ENCODE assay signal across 16 cellular contexts in genomic region chr10:47036771-47037170, GRCh38.
DNase-seq lines count a peak whose midpoint lies in the region; ATAC-seq and TF ChIP-seq lines count a peak whose summit lies in the region.
"Had no signal": no experiment of that assay in that cellular context is flagged by ENCODE, and none has a peak within 500 bp of the region (broad histone marks: within the 10 kb centered on the region; RNA-seq: fewer than 3 reads in every experiment).

No MANE protein-coding gene starts in this region.

- TF ChIP-seq POLR2A in spleen (IDR thresholded peaks at IDR 0.05) (no peak), thyroid gland (IDR thresholded peaks at IDR 0.05) (no peak)

- no peaks in the 10 kb centered on the region for H3K36me3 ChIP-seq in left ventricle myocardium inferior
- H3K36me3 ChIP-seq in spleen, result no peaks in the 10 kb centered on the region
- H3K36me3 ChIP-seq in thyroid gland, result no peaks in the 10 kb centered on the region

- ATAC-seq in activated CD4-positive, CD25-positive, alpha-beta regulatory T cell treated with anti-CD3 and anti-CD28 coated beads, Interleukin-2, amount 50 U/mL, for 24 hours, result no peak
- ATAC-seq in Right ventricle myocardium superior (ENCODE audit: poor library complexity), result no peak
- ATAC-seq: CD8-positive, alpha-beta T cell; GM23338 had no signal

- no peak overlapping the region for H3K27ac Mint-ChIP-seq in chondrocyte (ENCODE audit: unreplicated experiment)
- H3K27ac Mint-ChIP-seq: CD14-positive monocyte; CD8-positive, alpha-beta T cell; GM23338 had no signal

- no peaks in the 10 kb centered on the region for H3K36me3 Mint-ChIP-seq in chondrocyte (ENCODE audit: low read depth)
- H3K36me3 Mint-ChIP-seq: CD14-positive monocyte; CD8-positive, alpha-beta T cell had no signal

- H3K27ac ChIP-seq in left ventricle myocardium inferior (replicated peaks) (no peak overlapping the region), spleen (no peak overlapping the region), thyroid gland (no peak overlapping the region)
- H3K27ac ChIP-seq: 22Rv1 had no signal

- H3K9me3 ChIP-seq in left ventricle myocardium inferior (replicated peaks) (no peaks in the 10 kb centered on the region), spleen (no peaks in the 10 kb centered on the region), thyroid gland (no peaks in the 10 kb centered on the region)

- 78 to 91% (median 83%) methylated on average over 6 to 7 of the region's 7 CpGs for WGBS in spleen, 5 donors
- WGBS in thyroid gland, 2 donors, result 82 to 84% methylated on average over 5 to 7 of the region's 7 CpGs

- H3K27me3 Mint-ChIP-seq in chondrocyte (ENCODE audit: low read depth), result peaks cover 10% of the 10 kb centered on the region

- H3K9me3 Mint-ChIP-seq in chondrocyte (ENCODE audit: low read depth), result no peaks in the 10 kb centered on the region
- H3K9me3 Mint-ChIP-seq: CD8-positive, alpha-beta T cell; GM23338 had no signal

- peak; percentile 3 for DNase-seq in activated CD4-positive, CD25-positive, alpha-beta regulatory T cell treated with anti-CD3 and anti-CD28 coated beads, Interleukin-2, amount 50 U/mL, for 72 hours
- peak; percentile 7 for DNase-seq in Right ventricle myocardium superior
- no peak for DNase-seq in left ventricle myocardium inferior
- DNase-seq in chondrocyte (ENCODE audit: low spot score), result peak; percentile 53
- peak; percentile 49 for DNase-seq in spleen
- DNase-seq in NCI-H526 treated with DMSO at 0.1 percent for 48 hours (lab: John Stamatoyannopoulos, UW), result no peak
- no peak for DNase-seq in thyroid gland
- DNase-seq: CD8-positive, alpha-beta T cell; COR-L47; DMS153; DMS79 treated with DMSO at 0.1 percent for 48 hours; EL had no signal

- H3K4me1 ChIP-seq in left ventricle myocardium inferior (peaks cover 6% of the 10 kb centered on the region), spleen (no peaks in the 10 kb centered on the region), thyroid gland (no peaks in the 10 kb centered on the region)

- intact Hi-C loops in Right ventricle myocardium superior (cut with DNase I), result no loop called here
- intact Hi-C loops in left ventricle myocardium inferior (cut with micrococcal nuclease), result no loop called here
- intact Hi-C loops in spleen (cut with DNase I; ENCODE audit: low total_unique reads), result no loop called here
- intact Hi-C loops in thyroid gland (cut with DNase I), result no loop called here

- H3K4me1 Mint-ChIP-seq in chondrocyte (ENCODE audit: low read depth), result peaks cover 5% of the 10 kb centered on the region
- H3K4me1 Mint-ChIP-seq: CD14-positive monocyte had no signal

- no peak overlapping the region for H3K4me3 Mint-ChIP-seq in chondrocyte (ENCODE audit: unreplicated experiment)
- H3K4me3 Mint-ChIP-seq: CD14-positive monocyte; CD8-positive, alpha-beta T cell; GM23338 had no signal

- TF ChIP-seq CTCF in left ventricle myocardium inferior (IDR thresholded peaks at IDR 0.05; ENCODE audit: borderline replicate concordance), result no peak
- no peak for TF ChIP-seq CTCF in chondrocyte (IDR thresholded peaks at IDR 0.05)
- no peak for TF ChIP-seq CTCF in spleen (IDR thresholded peaks at IDR 0.05 in 8 of 11, conservative IDR thresholded peaks at IDR 0.05 in 3 of 11)
- no peak for TF ChIP-seq CTCF in thyroid gland (IDR thresholded peaks at IDR 0.05)

- no peak overlapping the region for H3K4me3 ChIP-seq in left ventricle myocardium inferior
- no peak overlapping the region for H3K4me3 ChIP-seq in spleen
- no peak overlapping the region for H3K4me3 ChIP-seq in thyroid gland (replicated peaks in 1 of 3)
- H3K4me3 ChIP-seq: GM23338 had no signal

- H3K27me3 ChIP-seq in left ventricle myocardium inferior (ENCODE audit: low read depth) (peaks cover 12% of the 10 kb centered on the region), spleen (replicated peaks in 1 of 7) (no peaks in the 10 kb centered on the region), thyroid gland (no peaks in the 10 kb centered on the region)

Comparison
In these comparisons a context has a peak if more than half of its experiments do, and no peak if none do; other contexts are left out.
1. DNase-seq: peak in activated CD4-positive, CD25-positive, alpha-beta regulatory T cell treated with anti-CD3 and anti-CD28 coated beads, Interleukin-2, amount 50 U/mL, for 72 hours (single experiment), Right ventricle myocardium superior (single experiment), chondrocyte (single experiment) and spleen (single experiment); none in left ventricle myocardium inferior (single experiment), NCI-H526 treated with DMSO at 0.1 percent for 48 hours (single experiment) and thyroid gland (0 of 2).